Comparison of ENCODE assay signal across 14 cellular contexts in genomic region chr14:92392726-92393125, GRCh38.
"Had no signal": no experiment of that assay in that cellular context is flagged by ENCODE, and none has a peak within 500 bp of the region (broad histone marks: within the 10 kb centered on the region; RNA-seq: fewer than 3 reads in every experiment).

No MANE protein-coding gene starts in this region.

- ATAC-seq: activated naive CD4-positive, alpha-beta T cell treated with anti-CD3 and anti-CD28 coated beads, Interleukin-2, amount 50 U/mL, for 72 hours; esophagus mucosa; left cardiac atrium; lower lobe of right lung; naive thymus-derived CD4-positive, alpha-beta T cell had no signal

- H3K4me3 ChIP-seq: lower lobe of right lung, tibial artery, uterus had no signal

- H3K4me1 ChIP-seq: lower lobe of right lung, uterus had no signal

- H3K27me3 ChIP-seq: tibial artery, uterus had no signal

- DNase-seq: activated CD4-positive, alpha-beta T cell treated with anti-CD3 and anti-CD28 coated beads, Interleukin-2, amount 10 ng/mL, durations not matched to agents 24 days and 14 days; amniotic stem cell; cerebellar nuclear complex; dermis blood vessel endothelial cell; hypothalamus; left cardiac atrium; lower lobe of right lung; naive thymus-derived CD4-positive, alpha-beta T cell; posterior cingulate gyrus; small intestine; tibial artery; uterus had no signal

- H3K27ac ChIP-seq: lower lobe of right lung, tibial artery, uterus had no signal

- H3K36me3 ChIP-seq: lower lobe of right lung, tibial artery, uterus had no signal

- H3K9me3 ChIP-seq: uterus had no signal
